9 cellular contexts compared by ENCODE assay signal in the genomic region with DNA sequence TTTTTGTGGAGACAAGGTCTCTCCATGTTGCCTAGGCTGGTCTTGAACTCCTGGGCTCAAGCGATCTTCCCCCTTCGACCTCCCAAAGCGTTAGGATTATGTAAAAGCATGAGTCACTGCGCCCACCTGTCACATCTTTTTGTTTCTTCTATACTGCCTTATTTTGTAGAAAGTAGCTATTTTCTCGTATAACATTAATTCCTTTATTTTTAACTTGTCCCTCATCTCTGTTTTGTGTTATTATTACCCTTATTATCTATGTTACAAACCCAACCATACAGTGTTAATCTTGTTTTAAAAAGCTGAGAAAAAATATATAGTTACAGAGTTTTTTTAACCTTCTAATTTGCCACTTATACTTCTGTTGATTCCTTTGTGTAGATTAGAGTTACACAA. TPM values are rescaled to one million over a fixed set of nuclear protein-coding genes. Genes with fewer than 3 reads are reported as not detected.
DNase-seq lines count a peak whose midpoint lies in the region; ATAC-seq and TF ChIP-seq lines count a peak whose summit lies in the region.
"Had no signal": no experiment of that assay in that cellular context is flagged by ENCODE, and none has a peak within 500 bp of the region (broad histone marks: within the 10 kb centered on the region; RNA-seq: fewer than 3 reads in every experiment).

No MANE protein-coding gene starts in this region.

- H3K27ac ChIP-seq in right cardiac atrium (ENCODE audit: low read length) (peak overlapping the region; percentile 86), heart right ventricle (peak overlapping the region in 3 of 10 donors; percentile 91 to 99 (median 98)), vagina (peak overlapping the region; percentile 93)

- H3K9me3 Mint-ChIP-seq in activated naive CD8-positive, alpha-beta T cell treated with anti-CD3 and anti-CD28 coated beads, Interleukin-2, amount 50 U/mL, for 24 hours: no peaks in the 10 kb centered on the region
- H3K9me3 Mint-ChIP-seq in naive B cell: no peaks in the 10 kb centered on the region

- H3K4me3 ChIP-seq in right cardiac atrium (ENCODE audit: low read length): no peak overlapping the region
- peak overlapping the region in 1 of 10 donors; percentile 97 for H3K4me3 ChIP-seq in heart right ventricle
- H3K4me3 ChIP-seq in vagina: no peak overlapping the region

- H3K4me1 ChIP-seq in right cardiac atrium (ENCODE audit: control insufficient read depth, insufficient read depth, low read length): no peaks in the 10 kb centered on the region
- H3K4me1 ChIP-seq in heart right ventricle: peaks cover 0 to 44% (median 32%) of the 10 kb centered on the region in 9 donors
- H3K4me1 ChIP-seq in vagina: peaks cover 40% of the 10 kb centered on the region

- H3K4me3 Mint-ChIP-seq in activated naive CD8-positive, alpha-beta T cell treated with anti-CD3 and anti-CD28 coated beads, Interleukin-2, amount 50 U/mL, for 24 hours: peak overlapping the region; percentile 89
- H3K4me3 Mint-ChIP-seq in naive B cell: peak overlapping the region; percentile 79 to 94 (median 92)

- H3K9me3 ChIP-seq in right cardiac atrium (ENCODE audit: control insufficient read depth, low read length) (no peaks in the 10 kb centered on the region), heart right ventricle (no peaks in the 10 kb centered on the region), vagina (no peaks in the 10 kb centered on the region)

- H3K27me3 ChIP-seq in right cardiac atrium (ENCODE audit: control insufficient read depth, insufficient read depth) (no peaks in the 10 kb centered on the region), heart right ventricle (no peaks in the 10 kb centered on the region), vagina (no peaks in the 10 kb centered on the region)

- no peak for TF ChIP-seq POLR2A in vagina (IDR thresholded peaks at IDR 0.05)

- intact Hi-C loops in right cardiac atrium (cut with DNase I): loop anchor here in 2 of 4 donors (5.0 to 10.0 kb wide), 2 partner anchors 53 to 171 kb away; partner anchors contain the start of genes ZC3H7A (in 2 of the 2) and GSPT1 (in 1 of the 2)
- intact Hi-C loops in heart right ventricle (cut with DNase I): loop anchor here in 4 of 10 donors (5.0 to 10.0 kb wide), 3 partner anchors 48 to 53 kb away; partner anchors contain the start of gene ZC3H7A (in 3 of the 4)
- intact Hi-C loops in vagina (cut with DNase I): no loop called here

- H3K36me3 Mint-ChIP-seq in activated naive CD8-positive, alpha-beta T cell treated with anti-CD3 and anti-CD28 coated beads, Interleukin-2, amount 50 U/mL, for 24 hours (ENCODE audit: low read depth): peaks cover 7% of the 10 kb centered on the region
- no peaks in the 10 kb centered on the region for H3K36me3 Mint-ChIP-seq in naive B cell

- ATAC-seq in right cardiac atrium: no peak
- ATAC-seq in heart right ventricle: no peak
- no peak for ATAC-seq in activated naive CD8-positive, alpha-beta T cell treated with anti-CD3 and anti-CD28 coated beads, Interleukin-2, amount 50 U/mL, for 24 hours
- no peak for ATAC-seq in naive B cell (ENCODE audit: low read depth in 2 of 2)

- H3K27me3 Mint-ChIP-seq in activated naive CD8-positive, alpha-beta T cell treated with anti-CD3 and anti-CD28 coated beads, Interleukin-2, amount 50 U/mL, for 24 hours: no peaks in the 10 kb centered on the region
- H3K27me3 Mint-ChIP-seq in naive B cell: no peaks in the 10 kb centered on the region

- DNase-seq in right cardiac atrium: no peak
- no peak for DNase-seq in heart right ventricle
- no peak for DNase-seq in activated naive CD8-positive, alpha-beta T cell treated with anti-CD3 and anti-CD28 coated beads, Interleukin-2, amount 50 U/mL, for 24 hours
- no peak for DNase-seq in naive B cell
- DNase-seq in vagina (ENCODE audit: extremely low spot score in 2 of 2): no peak
- DNase-seq in T-helper 9 cell: no peak
- DNase-seq in SHP77 treated with DMSO at 0.1 percent for 48 hours (lab: John Stamatoyannopoulos, UW): no peak
- no peak for DNase-seq in AG20443 (ENCODE audit: low spot score)
- DNase-seq: NCI-H2107 had no signal

- H3K4me1 Mint-ChIP-seq in activated naive CD8-positive, alpha-beta T cell treated with anti-CD3 and anti-CD28 coated beads, Interleukin-2, amount 50 U/mL, for 24 hours: peaks cover 42% of the 10 kb centered on the region
- peaks cover 20 to 44% (median 34%) of the 10 kb centered on the region in 3 donors for H3K4me1 Mint-ChIP-seq in naive B cell

- H3K36me3 ChIP-seq in heart right ventricle (peaks cover 0 to 19% (median 1%) of the 10 kb centered on the region in 9 donors), vagina (peaks cover 0 to 7% of the 10 kb centered on the region in 2 donors)

- no peak for TF ChIP-seq CTCF in heart right ventricle (IDR thresholded peaks at IDR 0.05)
- no peak for TF ChIP-seq CTCF in vagina (IDR thresholded peaks at IDR 0.05)

- peak overlapping the region; percentile 89 for H3K27ac Mint-ChIP-seq in activated naive CD8-positive, alpha-beta T cell treated with anti-CD3 and anti-CD28 coated beads, Interleukin-2, amount 50 U/mL, for 24 hours
- H3K27ac Mint-ChIP-seq in naive B cell: peak overlapping the region; percentile 92 to 98 (median 97)

- WGBS in right cardiac atrium: 87% methylated on average over 5 of the region's 5 CpGs
- WGBS in heart right ventricle, 2 donors: 93 to 96% methylated on average over 5 of the region's 5 CpGs

RNA-seq across cellular contexts. Expression of gene TXNDC11, which starts 1.4 kb away (rescaled TPM):
- total RNA-seq in right cardiac atrium (10 to 100 TPM; 22.0 to 29.4 (median 23.9) TPM), heart right ventricle (10 to 100 TPM; 16.8 to 29.3 (median 23.9) TPM), vagina (59.4 TPM)
- polyA plus RNA-seq in right cardiac atrium (25.8 TPM), heart right ventricle (10 to 100 TPM; 30.0 to 46.7 TPM), naive B cell (ENCODE audit: low read depth in 6 of 6) (10 to 100 TPM; 34.6 to 65.6 (median 40.2) TPM)

RNA-seq across cellular contexts. Expression of gene ZC3H7A, which starts 53.0 kb away (rescaled TPM):
- total RNA-seq in right cardiac atrium: 10 to 100 TPM; 29.2 to 32.2 (median 31.0) TPM
- 18.7 TPM for polyA plus RNA-seq in right cardiac atrium
- 10 to 100 TPM; 26.8 to 36.1 (median 30.6) TPM for total RNA-seq in heart right ventricle
- 10 to 100 TPM; 15.2 to 22.8 TPM for polyA plus RNA-seq in heart right ventricle
- 10 to 100 TPM; 20.7 to 38.4 (median 32.0) TPM for polyA plus RNA-seq in naive B cell (ENCODE audit: low read depth in 6 of 6)
- 67.5 TPM for total RNA-seq in vagina
